23 cellular contexts compared by ENCODE assay signal in the genomic region with DNA sequence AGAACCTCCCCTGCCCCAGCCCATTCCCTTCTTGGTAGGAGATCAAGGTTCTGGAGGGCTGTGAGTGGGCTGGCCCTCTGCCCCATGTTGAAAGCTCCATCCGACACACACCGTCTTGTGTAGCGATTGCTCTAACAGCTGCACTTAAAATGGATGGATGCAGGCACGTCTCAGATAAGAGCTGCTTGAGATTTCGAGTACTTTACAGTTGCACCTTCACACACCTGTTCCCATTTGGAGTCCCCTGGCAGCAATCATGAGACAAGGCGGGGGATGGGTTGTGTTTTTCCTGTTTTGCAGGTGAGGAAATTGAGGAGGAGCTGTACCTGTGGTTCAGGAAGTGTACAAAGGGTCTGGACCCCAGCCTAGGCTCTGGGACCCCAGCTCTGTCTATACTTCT. TPM values are rescaled to one million over a fixed set of nuclear protein-coding genes. Genes with fewer than 3 reads are reported as not detected.
DNase-seq lines count a peak whose midpoint lies in the region; ATAC-seq and TF ChIP-seq lines count a peak whose summit lies in the region.
"Had no signal": no experiment of that assay in that cellular context is flagged by ENCODE, and none has a peak within 500 bp of the region (broad histone marks: within the 10 kb centered on the region; RNA-seq: fewer than 3 reads in every experiment).

No MANE protein-coding gene starts in this region.

- H3K4me3 Mint-ChIP-seq in naive thymus-derived CD4-positive, alpha-beta T cell = peak overlapping the region in 9 of 10 donors; percentile 21 to 70 (median 54)

- no peaks in the 10 kb centered on the region for H3K36me3 ChIP-seq in naive thymus-derived CD4-positive, alpha-beta T cell (ENCODE audit: control insufficient read depth in 2 of 3, insufficient read depth in 3 of 3, low read length in 3 of 3)
- H3K36me3 ChIP-seq: heart left ventricle, neutrophil had no signal

- no peaks in the 10 kb centered on the region for H3K9me3 ChIP-seq in naive thymus-derived CD4-positive, alpha-beta T cell (ENCODE audit: control insufficient read depth in 2 of 3, low read length in 3 of 3)
- H3K9me3 ChIP-seq: heart left ventricle, neutrophil had no signal

- H3K36me3 Mint-ChIP-seq in naive thymus-derived CD4-positive, alpha-beta T cell = peaks cover 0 to 4% (median 0%) of the 10 kb centered on the region in 5 donors

- H3K27me3 ChIP-seq in naive thymus-derived CD4-positive, alpha-beta T cell (ENCODE audit: control insufficient read depth in 2 of 2, insufficient read depth in 2 of 2, low read length in 2 of 2) = no peaks in the 10 kb centered on the region

- no peak for ATAC-seq in naive thymus-derived CD4-positive, alpha-beta T cell
- ATAC-seq in omental fat pad (ENCODE audit: low FRiP score) = no peak
- no peak for ATAC-seq in HG02588 (IDR thresholded peaks at IDR 0.05; ENCODE audit: unreplicated experiment)
- ATAC-seq in esophagus mucosa = no peak
- ATAC-seq: heart left ventricle, HepG2, PC-3, right cardiac atrium had no signal

- peak overlapping the region in 6 of 9 donors; percentile 13 to 68 (median 38) for H3K27ac Mint-ChIP-seq in naive thymus-derived CD4-positive, alpha-beta T cell

- DNase-seq in DMS53 (lab: John Stamatoyannopoulos, UW) = peak; percentile 86
- DNase-seq in NCI-H187 (lab: John Stamatoyannopoulos, UW) = peak; percentile 62 to 88
- DNase-seq in NCI-H524 treated with DMSO at 0.1 percent for 48 hours (lab: John Stamatoyannopoulos, UW) = peak; percentile 58
- no peak for DNase-seq in naive thymus-derived CD4-positive, alpha-beta T cell
- DNase-seq in omental fat pad (ENCODE audit: low spot score) = no peak
- DNase-seq: activated CD4-positive, CD25-positive, alpha-beta regulatory T cell treated with anti-CD3 and anti-CD28 coated beads, Interleukin-2, amount 50 U/mL, for 72 hours; activated gamma-delta T cell treated with Interleukin-2 at 50 U/mL for 16 hours; aorta; cerebellar nuclear complex; effector CD8-positive, alpha-beta T cell; GF-D8; heart left ventricle; kidney; NCI-H446 treated with DMSO at 0.1 percent for 48 hours; PC-3; stimulated activated naive CD8-positive, alpha-beta T cell treated with anti-CD3 and anti-CD28 coated beads, Interleukin-15, amount 100 ng/mL, for 72 hours had no signal

- CTCF ChIA-PET in naive thymus-derived CD4-positive, alpha-beta T cell (lab: Charles Lee) = interaction anchor here (0.6 to 1.3 kb wide), 4 partner anchors 86 to 197 kb away, joined by 3 to 5 read pairs (median 3); no protein-coding TSS in a partner anchor

- no peak overlapping the region for H3K27ac ChIP-seq in naive thymus-derived CD4-positive, alpha-beta T cell (ENCODE audit: low read depth, low read length)
- H3K27ac ChIP-seq: heart left ventricle, neutrophil had no signal

- peaks cover 14 to 27% (median 23%) of the 10 kb centered on the region in 7 donors for H3K4me1 Mint-ChIP-seq in naive thymus-derived CD4-positive, alpha-beta T cell

- H3K9me3 Mint-ChIP-seq in naive thymus-derived CD4-positive, alpha-beta T cell = no peaks in the 10 kb centered on the region
- H3K9me3 Mint-ChIP-seq: stimulated activated naive CD8-positive, alpha-beta T cell treated with anti-CD3 and anti-CD28 coated beads, Interleukin-15, amount 100 ng/mL, for 72 hours had no signal

- POLR2A ChIA-PET in naive thymus-derived CD4-positive, alpha-beta T cell (lab: Charles Lee) = interaction anchor here (0.7 kb wide), 1 partner anchor 120 kb away, joined by 3 read pairs; no protein-coding TSS in a partner anchor

- intact Hi-C loops in naive thymus-derived CD4-positive, alpha-beta T cell (cut with micrococcal nuclease) = no loop called here

- H3K4me1 ChIP-seq in naive thymus-derived CD4-positive, alpha-beta T cell (ENCODE audit: control insufficient read depth in 2 of 2, insufficient read depth in 2 of 2, low read length in 2 of 2) = peaks cover 0 to 22% of the 10 kb centered on the region in 2 donors
- H3K4me1 ChIP-seq: heart left ventricle had no signal

- no peak for TF ChIP-seq CTCF in omental fat pad (IDR thresholded peaks at IDR 0.05)

- no peak overlapping the region for H3K4me3 ChIP-seq in naive thymus-derived CD4-positive, alpha-beta T cell (ENCODE audit: low read length)
- H3K4me3 ChIP-seq: heart left ventricle had no signal

- peaks cover 0 to 16% (median 5%) of the 10 kb centered on the region in 5 donors for H3K27me3 Mint-ChIP-seq in naive thymus-derived CD4-positive, alpha-beta T cell

RNA-seq across cellular contexts. Expression of gene TAC4, which starts 25.6 kb away (rescaled TPM):
- total RNA-seq in naive thymus-derived CD4-positive, alpha-beta T cell = not detected
- polyA plus RNA-seq in naive thymus-derived CD4-positive, alpha-beta T cell = not detected
- total RNA-seq in omental fat pad (not detected), esophagus mucosa (not detected)
- total RNA-seq: aorta, HepG2, MCF 10A, PC-3, SK-MEL-5 had no signal
- polyA plus RNA-seq: aorta, heart left ventricle, HepG2 had no signal

Comparison
In these comparisons a context has a peak if more than half of its experiments do, and no peak if none do; other contexts are left out.
1. DNase-seq: peak in DMS53 (single experiment), NCI-H187 (2 of 2) and NCI-H524 treated with DMSO at 0.1 percent for 48 hours (single experiment); none in naive thymus-derived CD4-positive, alpha-beta T cell (0 of 9) and omental fat pad (single experiment).